11 cellular contexts compared by ENCODE assay signal in genomic region chr14:99821519-99822165, GRCh38. TPM values are rescaled to one million over a fixed set of nuclear protein-coding genes. Genes with fewer than 3 reads are reported as not detected.
DNase-seq lines count a peak whose midpoint lies in the region; ATAC-seq, FAIRE-seq and TF ChIP-seq lines count a peak whose summit lies in the region.
"Had no signal": no experiment of that assay in that cellular context is flagged by ENCODE, and none has a peak within 500 bp of the region (broad histone marks: within the 10 kb centered on the region; RNA-seq: fewer than 3 reads in every experiment).

No MANE protein-coding gene starts in this region.

- FAIRE-seq in RCC 7860 (lab: Jason Lieb, UNC): peak; percentile 64

- peak; percentile 28 for DNase-seq in ACHN
- DNase-seq in HEK293T (ENCODE audit: extremely low spot score): peak; percentile 39
- peak; percentile 59 for DNase-seq in RCC 7860 (ENCODE audit: low spot score)
- peak; percentile 92 for DNase-seq in fibroblast of villous mesenchyme (ENCODE audit: low read depth)
- DNase-seq in SHP77 (lab: John Stamatoyannopoulos, UW): no peak
- DNase-seq: left cardiac atrium had no signal

- in situ Hi-C loops in ACHN (cut with HindIII; ENCODE audit: low pct_ligation_motif_present, low pct_unique_long_range_greater_than_20kb, low sequenced_read_pairs): no loop called here

- H3K4me3 ChIP-seq in fibroblast of villous mesenchyme (ENCODE audit: low read depth, low read length): no peak overlapping the region
- H3K4me3 ChIP-seq: HAP-1 had no signal

- POLR2A ChIA-PET in HEK293T (lab: Yijun Ruan, JAX): no interaction called here

- TF ChIP-seq CTCF in fibroblast of villous mesenchyme (IDR thresholded peaks at IDR 0.05; ENCODE audit: insufficient read depth, low read depth, low read length): no peak

- CTCF ChIA-PET in HEK293T (lab: Yijun Ruan, JAX): interaction anchor here (0.6 kb wide), 1 partner anchor 568 kb away, joined by 4 read pairs; no protein-coding TSS in a partner anchor

- ATAC-seq in GM18909 (IDR thresholded peaks at IDR 0.05; ENCODE audit: poor library complexity, unreplicated experiment) (no peak), HG02763 (IDR thresholded peaks at IDR 0.05; ENCODE audit: unreplicated experiment) (no peak), GM18907 (IDR thresholded peaks at IDR 0.05; ENCODE audit: unreplicated experiment) (no peak)
- ATAC-seq: left cardiac atrium had no signal

TF ChIP-seq in HEK293T, 16 proteins besides CTCF, POLR2A, EP300 and RAD21:
- TF ChIP-seq L3MBTL2 (conservative IDR thresholded peaks at IDR 0.05) (peak; percentile 51), PKNOX1 (IDR thresholded peaks at IDR 0.05) (peak; percentile 64), ARNT (IDR thresholded peaks at IDR 0.05) (no peak)

RNA-seq across cellular contexts. Expression of gene EML1, which starts 28.4 kb away (rescaled TPM):
- total RNA-seq in fibroblast of villous mesenchyme: 23.8 and 34.5 TPM in 2 replicates
- total RNA-seq: OCI-LY7 had no signal

Comparison
In these comparisons a context has a peak if more than half of its experiments do, and no peak if none do; other contexts are left out.
1. DNase-seq: peak in ACHN (single experiment), HEK293T (single experiment), RCC 7860 (single experiment) and fibroblast of villous mesenchyme (single experiment); none in SHP77 (0 of 2).